Comparison of ENCODE assay signal across 11 cellular contexts in the genomic region with DNA sequence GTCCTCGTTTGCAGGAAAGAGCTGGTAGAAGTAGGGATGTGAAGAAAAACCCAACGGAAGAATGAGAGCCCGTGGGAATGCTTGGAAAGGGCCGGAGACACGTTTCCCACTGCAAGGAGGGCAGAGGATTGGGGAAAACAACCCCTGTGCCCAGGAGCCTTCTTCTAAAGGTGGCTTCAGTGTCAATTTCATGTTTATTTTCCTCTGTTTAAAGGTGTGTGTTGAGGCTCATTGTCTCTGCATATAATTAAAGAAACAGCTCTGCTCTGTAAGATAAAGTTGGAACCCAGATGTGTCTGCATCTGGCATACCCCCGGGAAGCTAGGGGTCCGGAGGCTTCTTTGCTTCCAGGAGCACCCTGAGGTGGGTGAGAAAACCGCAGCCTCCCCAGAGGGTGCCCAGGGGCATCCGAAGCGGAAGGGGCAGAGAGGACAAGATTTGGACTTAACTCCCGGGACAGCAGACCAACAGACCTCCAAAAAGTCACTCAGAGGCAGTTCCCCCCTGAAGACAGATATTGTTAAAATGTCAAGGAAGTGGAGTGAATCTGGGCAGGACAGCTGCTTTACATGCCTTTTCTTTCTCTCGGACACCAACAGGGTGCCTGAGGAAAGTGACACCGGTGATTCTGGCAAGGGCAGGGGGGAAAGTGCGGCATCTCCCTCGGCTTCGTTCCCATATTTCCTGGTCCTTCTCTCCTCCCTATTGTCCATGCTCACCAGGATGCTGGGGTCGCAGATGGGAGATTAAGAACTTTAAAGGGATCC. TPM values are rescaled to one million over a fixed set of nuclear protein-coding genes. Genes with fewer than 3 reads are reported as not detected.
A peak's percentile ranks its signal among the peaks of the same experiment; 100 is the strongest.
DNase-seq lines count a peak whose midpoint lies in the region; ATAC-seq and TF ChIP-seq lines count a peak whose summit lies in the region.
"Had no signal": no experiment of that assay in that cellular context is flagged by ENCODE, and none has a peak within 500 bp of the region (broad histone marks: within the 10 kb centered on the region; RNA-seq: fewer than 3 reads in every experiment).

No MANE protein-coding gene starts in this region.

- peak overlapping the region; percentile 51 for H3K4me3 Mint-ChIP-seq in activated naive CD4-positive, alpha-beta T cell treated with anti-CD3 and anti-CD28 coated beads, Interleukin-2, amount 50 U/mL, for 24 hours
- H3K4me3 Mint-ChIP-seq in activated T-cell treated with anti-CD3 and anti-CD28 coated beads, Interleukin-2, amount 50 U/mL, for 4 hours, result peak overlapping the region; percentile 56
- peak overlapping the region; percentile 86 for H3K4me3 Mint-ChIP-seq in type B pancreatic cell

- H3K36me3 ChIP-seq in kidney epithelial cell (ENCODE audit: control insufficient read depth, insufficient read depth, low read length) (no peaks in the 10 kb centered on the region), esophagus squamous epithelium (no peaks in the 10 kb centered on the region)
- H3K36me3 ChIP-seq: gastroesophageal sphincter had no signal

- H3K4me1 Mint-ChIP-seq in activated naive CD4-positive, alpha-beta T cell treated with anti-CD3 and anti-CD28 coated beads, Interleukin-2, amount 50 U/mL, for 24 hours, result peaks cover 67% of the 10 kb centered on the region
- H3K4me1 Mint-ChIP-seq in activated T-cell treated with anti-CD3 and anti-CD28 coated beads, Interleukin-2, amount 50 U/mL, for 4 hours (ENCODE audit: low read depth), result peaks cover 63% of the 10 kb centered on the region
- peaks cover 33% of the 10 kb centered on the region for H3K4me1 Mint-ChIP-seq in type B pancreatic cell (ENCODE audit: unreplicated experiment)

- no peaks in the 10 kb centered on the region for H3K9me3 Mint-ChIP-seq in activated naive CD4-positive, alpha-beta T cell treated with anti-CD3 and anti-CD28 coated beads, Interleukin-2, amount 50 U/mL, for 24 hours
- H3K9me3 Mint-ChIP-seq in activated T-cell treated with anti-CD3 and anti-CD28 coated beads, Interleukin-2, amount 50 U/mL, for 4 hours, result no peaks in the 10 kb centered on the region
- H3K9me3 Mint-ChIP-seq in type B pancreatic cell, result no peaks in the 10 kb centered on the region

- peaks cover 32 to 86% (median 32%) of the 10 kb centered on the region in 3 donors for H3K4me1 ChIP-seq in esophagus squamous epithelium

- no peak overlapping the region for H3K27ac ChIP-seq in esophagus squamous epithelium
- H3K27ac ChIP-seq: gastroesophageal sphincter had no signal

- no peak for DNase-seq in activated naive CD4-positive, alpha-beta T cell (lab: John Stamatoyannopoulos, UW)
- DNase-seq in activated T-cell treated with anti-CD3 and anti-CD28 coated beads, Interleukin-2, amount 50 U/mL, for 4 hours, result no peak
- DNase-seq in kidney epithelial cell (ENCODE audit: low read depth) (no peak), type B pancreatic cell (ENCODE audit: extremely low spot score, unreplicated experiment) (no peak), iPS-NIHi11 (ENCODE audit: low spot score) (no peak), HEK293T (ENCODE audit: extremely low spot score) (no peak), esophagus squamous epithelium (lab: John Stamatoyannopoulos, UW) (no peak)
- DNase-seq: NCI-H1436, nucleus accumbens had no signal

- H3K4me3 ChIP-seq in kidney epithelial cell (ENCODE audit: low read depth, low read length) (peak overlapping the region; percentile 38), esophagus squamous epithelium (no peak overlapping the region)

- H3K27me3 ChIP-seq in kidney epithelial cell (ENCODE audit: control insufficient read depth, insufficient read depth, low read length) (peaks cover 95% of the 10 kb centered on the region), esophagus squamous epithelium (peaks cover 55 to 100% (median 71%) of the 10 kb centered on the region in 4 donors)

- ATAC-seq in activated T-cell treated with anti-CD3 and anti-CD28 coated beads, Interleukin-2, amount 50 U/mL, for 4 hours, result no peak
- ATAC-seq: gastroesophageal sphincter had no signal

- H3K9me3 ChIP-seq in esophagus squamous epithelium, result no peaks in the 10 kb centered on the region
- H3K9me3 ChIP-seq: gastroesophageal sphincter had no signal

- POLR2A ChIA-PET in HEK293T (lab: Yijun Ruan, JAX), result no interaction called here

- no peaks in the 10 kb centered on the region for H3K36me3 Mint-ChIP-seq in activated naive CD4-positive, alpha-beta T cell treated with anti-CD3 and anti-CD28 coated beads, Interleukin-2, amount 50 U/mL, for 24 hours
- H3K36me3 Mint-ChIP-seq in activated T-cell treated with anti-CD3 and anti-CD28 coated beads, Interleukin-2, amount 50 U/mL, for 4 hours (ENCODE audit: insufficient read depth), result no peaks in the 10 kb centered on the region
- H3K36me3 Mint-ChIP-seq in type B pancreatic cell, result peaks cover 4% of the 10 kb centered on the region

- peak overlapping the region; percentile 8 for H3K27ac Mint-ChIP-seq in activated naive CD4-positive, alpha-beta T cell treated with anti-CD3 and anti-CD28 coated beads, Interleukin-2, amount 50 U/mL, for 24 hours
- peak overlapping the region; percentile 74 for H3K27ac Mint-ChIP-seq in type B pancreatic cell

- CTCF ChIA-PET in HEK293T (lab: Yijun Ruan, JAX), result no interaction called here

- intact Hi-C loops in esophagus squamous epithelium (cut with DNase I), result no loop called here

- no peak for TF ChIP-seq CTCF in kidney epithelial cell (IDR thresholded peaks at IDR 0.05; ENCODE audit: insufficient read depth, low read length, poor library complexity, severe bottlenecking)
- no peak for TF ChIP-seq CTCF in type B pancreatic cell (conservative IDR thresholded peaks at IDR 0.05)
- TF ChIP-seq CTCF in esophagus squamous epithelium (IDR thresholded peaks at IDR 0.05), result no peak

- no peak for TF ChIP-seq POLR2A in esophagus squamous epithelium (IDR thresholded peaks at IDR 0.05)

- peaks cover 66% of the 10 kb centered on the region for H3K27me3 Mint-ChIP-seq in activated naive CD4-positive, alpha-beta T cell treated with anti-CD3 and anti-CD28 coated beads, Interleukin-2, amount 50 U/mL, for 24 hours
- peaks cover 84% of the 10 kb centered on the region for H3K27me3 Mint-ChIP-seq in activated T-cell treated with anti-CD3 and anti-CD28 coated beads, Interleukin-2, amount 50 U/mL, for 4 hours (ENCODE audit: low read depth)
- H3K27me3 Mint-ChIP-seq in type B pancreatic cell, result peaks cover 84% of the 10 kb centered on the region

- WGBS in esophagus squamous epithelium, 2 donors, result 7 to 11% methylated on average over 15 to 17 of the region's 17 CpGs

TF ChIP-seq in HEK293T, 16 proteins besides CTCF, POLR2A, EP300 and RAD21:
- TF ChIP-seq SUZ12 (IDR thresholded peaks at IDR 0.05) (no peak), ARNT (IDR thresholded peaks at IDR 0.05) (no peak), LEF1 (IDR thresholded peaks at IDR 0.05; ENCODE audit: borderline replicate concordance) (no peak), BHLHE40 (IDR thresholded peaks at IDR 0.05; ENCODE audit: borderline replicate concordance) (no peak), SP1 (IDR thresholded peaks at IDR 0.05) (no peak), ELF4 (IDR thresholded peaks at IDR 0.05) (no peak), FOXM1 (IDR thresholded peaks at IDR 0.05; ENCODE audit: borderline replicate concordance) (no peak), ZNF384 (IDR thresholded peaks at IDR 0.05) (no peak), FOXA1 (IDR thresholded peaks at IDR 0.05) (no peak), L3MBTL2 (conservative IDR thresholded peaks at IDR 0.05) (no peak)
- TF ChIP-seq, protein P1, sequence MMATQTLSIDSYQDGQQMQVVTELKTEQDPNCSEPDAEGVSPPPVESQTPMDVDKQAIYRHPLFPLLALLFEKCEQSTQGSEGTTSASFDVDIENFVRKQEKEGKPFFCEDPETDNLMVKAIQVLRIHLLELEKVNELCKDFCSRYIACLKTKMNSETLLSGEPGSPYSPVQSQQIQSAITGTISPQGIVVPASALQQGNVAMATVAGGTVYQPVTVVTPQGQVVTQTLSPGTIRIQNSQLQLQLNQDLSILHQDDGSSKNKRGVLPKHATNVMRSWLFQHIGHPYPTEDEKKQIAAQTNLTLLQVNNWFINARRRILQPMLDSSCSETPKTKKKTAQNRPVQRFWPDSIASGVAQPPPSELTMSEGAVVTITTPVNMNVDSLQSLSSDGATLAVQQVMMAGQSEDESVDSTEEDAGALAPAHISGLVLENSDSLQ (IDR thresholded peaks at IDR 0.05), result no peak

RNA-seq across cellular contexts. Expression of a gene that starts 8.6 kb away (rescaled TPM):
- total RNA-seq in activated T-cell treated with anti-CD3 and anti-CD28 coated beads, Interleukin-2, amount 50 U/mL, for 4 hours, result 10 to 100 TPM; 28.1 to 71.9 (median 42.1) TPM
- total RNA-seq in kidney epithelial cell (7.2 and 10.9 TPM in 2 replicates), type B pancreatic cell (ENCODE audit: low replicate concordance) (18.5 and 71.4 TPM in 2 replicates), esophagus squamous epithelium (1 to 10 TPM in 1 of 4 donors, under 1 TPM in 2, not detected in 1; 0.35 to 1.3 (median 0.40) TPM)
